28 cellular contexts compared by ENCODE assay signal in genomic region chr22:17103351-17103750, GRCh38. TPM values are rescaled to one million over a fixed set of nuclear protein-coding genes. Genes with fewer than 3 reads are reported as not detected.
DNase-seq lines count a peak whose midpoint lies in the region; ATAC-seq, FAIRE-seq and TF ChIP-seq lines count a peak whose summit lies in the region.
"Had no signal": no experiment of that assay in that cellular context is flagged by ENCODE, and none has a peak within 500 bp of the region (broad histone marks: within the 10 kb centered on the region; RNA-seq: fewer than 3 reads in every experiment).

No MANE protein-coding gene starts in this region.

- 93 to 97% (median 95%) methylated on average over 9 of the region's 9 CpGs for WGBS in spleen, 5 donors

- no peak for DNase-seq in T-helper 2 cell treated with Interferon-gamma antibody and Interleukin-4, amounts not matched to agents 5 μg/mL and 100 μg/mL, for 36 hours (ENCODE audit: low spot score)
- no peak for DNase-seq in T-helper 2 cell
- peak; percentile 6 for DNase-seq in NB4 (ENCODE audit: low read depth)
- peak in 1 of 10 donors; percentile 13 for DNase-seq in naive thymus-derived CD8-positive, alpha-beta T cell
- DNase-seq in spleen: peak; percentile 40
- no peak for DNase-seq in GM12892 (ENCODE audit: insufficient read length)
- DNase-seq in T1000 (lab: John Stamatoyannopoulos, UW): no peak
- DNase-seq: ACHN; CD8-positive, alpha-beta memory T cell; DMS53; GDM1; H9; HFFc6; KG1; NCI-H1105; NCI-H146; NCI-H2029; NCI-H226; NCI-H510A treated with DMSO at 0.1 percent for 48 hours; NCI-H748 treated with DMSO at 0.1 percent for 48 hours; SIG-M5; SK-N-SH had no signal

- POLR2A ChIA-PET in naive thymus-derived CD8-positive, alpha-beta T cell (lab: Charles Lee): interaction anchor here (3.2 kb wide), 1 partner anchor 13 kb away, joined by 16 read pairs; no protein-coding TSS in a partner anchor

- H3K27me3 Mint-ChIP-seq in T-helper 2 cell treated with Interferon-gamma antibody and Interleukin-4, amounts not matched to agents 5 μg/mL and 100 μg/mL, for 36 hours (ENCODE audit: low read depth): no peaks in the 10 kb centered on the region
- H3K27me3 Mint-ChIP-seq in naive thymus-derived CD8-positive, alpha-beta T cell: no peaks in the 10 kb centered on the region

- peaks cover 85% of the 10 kb centered on the region for H3K36me3 Mint-ChIP-seq in T-helper 2 cell treated with Interferon-gamma antibody and Interleukin-4, amounts not matched to agents 5 μg/mL and 100 μg/mL, for 36 hours (ENCODE audit: low read depth)
- H3K36me3 Mint-ChIP-seq in naive thymus-derived CD8-positive, alpha-beta T cell: peaks cover 14 to 84% (median 28%) of the 10 kb centered on the region in 3 donors

- no peak for FAIRE-seq in GM12892 (lab: Jason Lieb, UNC)
- FAIRE-seq: D721Med, GM19239 had no signal

- no peak for ATAC-seq in naive thymus-derived CD8-positive, alpha-beta T cell
- no peak for ATAC-seq in HG02798 (IDR thresholded peaks at IDR 0.05; ENCODE audit: poor library complexity, unreplicated experiment)

- intact Hi-C loops in spleen (cut with DNase I; ENCODE audit: low total_unique reads): no loop called here

- peaks cover 9 to 97% (median 90%) of the 10 kb centered on the region in 6 donors for H3K36me3 ChIP-seq in spleen

- no peak for TF ChIP-seq POLR2A in NB4 (IDR thresholded peaks at IDR 0.05; ENCODE audit: extremely low read depth, insufficient read length)
- TF ChIP-seq POLR2A in spleen (IDR thresholded peaks at IDR 0.05): no peak
- TF ChIP-seq POLR2A in GM12892 (IDR thresholded peaks at IDR 0.05; ENCODE audit: low read depth, low read length): no peak

- H3K9me3 ChIP-seq in spleen: no peaks in the 10 kb centered on the region
- H3K9me3 ChIP-seq: BLaER1, SK-N-SH had no signal

- peak overlapping the region; percentile 57 for H3K27ac Mint-ChIP-seq in T-helper 2 cell treated with Interferon-gamma antibody and Interleukin-4, amounts not matched to agents 5 μg/mL and 100 μg/mL, for 36 hours
- peak overlapping the region in 7 of 10 donors; percentile 12 to 74 (median 62) for H3K27ac Mint-ChIP-seq in naive thymus-derived CD8-positive, alpha-beta T cell
- H3K27ac Mint-ChIP-seq: H9, HFFc6 had no signal

- TF ChIP-seq CTCF in NB4 (IDR thresholded peaks at IDR 0.05; ENCODE audit: low read depth, low read length) (no peak), spleen (IDR thresholded peaks at IDR 0.05 in 8 of 11, conservative IDR thresholded peaks at IDR 0.05 in 3 of 11) (no peak)

- no peaks in the 10 kb centered on the region for H3K9me3 Mint-ChIP-seq in T-helper 2 cell treated with Interferon-gamma antibody and Interleukin-4, amounts not matched to agents 5 μg/mL and 100 μg/mL, for 36 hours
- no peaks in the 10 kb centered on the region for H3K9me3 Mint-ChIP-seq in naive thymus-derived CD8-positive, alpha-beta T cell
- H3K9me3 Mint-ChIP-seq: CD8-positive, alpha-beta memory T cell; H9; HFFc6 had no signal

- H3K4me1 ChIP-seq in spleen: peaks cover 5 to 95% (median 51%) of the 10 kb centered on the region in 6 donors

- no peaks in the 10 kb centered on the region for H3K27me3 ChIP-seq in spleen (replicated peaks in 1 of 7)
- H3K27me3 ChIP-seq: BLaER1 had no signal

- H3K4me3 Mint-ChIP-seq in T-helper 2 cell treated with Interferon-gamma antibody and Interleukin-4, amounts not matched to agents 5 μg/mL and 100 μg/mL, for 36 hours: no peak overlapping the region
- peak overlapping the region in 2 of 10 donors; percentile 29 to 47 for H3K4me3 Mint-ChIP-seq in naive thymus-derived CD8-positive, alpha-beta T cell
- H3K4me3 Mint-ChIP-seq: CD8-positive, alpha-beta memory T cell; H9; HFFc6 had no signal

- H3K4me3 ChIP-seq in NB4 (ENCODE audit: low read depth, low read length): no peak overlapping the region
- no peak overlapping the region for H3K4me3 ChIP-seq in spleen
- H3K4me3 ChIP-seq: BLaER1 had no signal

- peak overlapping the region in 2 of 8 donors; percentile 81 to 88 for H3K27ac ChIP-seq in spleen
- H3K27ac ChIP-seq: 22Rv1, BLaER1, RWPE1 had no signal

- peaks cover 57% of the 10 kb centered on the region for H3K4me1 Mint-ChIP-seq in T-helper 2 cell treated with Interferon-gamma antibody and Interleukin-4, amounts not matched to agents 5 μg/mL and 100 μg/mL, for 36 hours (ENCODE audit: low read depth)
- H3K4me1 Mint-ChIP-seq in naive thymus-derived CD8-positive, alpha-beta T cell: peaks cover 44 to 88% (median 80%) of the 10 kb centered on the region in 4 donors

RNA-seq across cellular contexts. Expression of gene TMEM121B, which starts 17.8 kb away (rescaled TPM):
- under 1 TPM; 0.08 to 0.11 TPM for total RNA-seq in naive thymus-derived CD8-positive, alpha-beta T cell
- polyA plus RNA-seq in naive thymus-derived CD8-positive, alpha-beta T cell: not detected
- 1 to 10 TPM in 3 of 7 donors, under 1 TPM in 4; 0.72 to 3.6 (median 0.98) TPM for total RNA-seq in spleen
- under 1 TPM; 0.03 to 0.19 (median 0.15) TPM for polyA plus RNA-seq in spleen
- polyA plus RNA-seq in GM12892 (2012; ENCODE audit: missing spikeins): not detected
- polyA plus RNA-seq: CD8-positive, alpha-beta memory T cell had no signal

RNA-seq across cellular contexts. Expression of gene IL17RA, which starts 18.6 kb away (rescaled TPM):
- total RNA-seq in naive thymus-derived CD8-positive, alpha-beta T cell: 10 to 100 TPM; 69.9 to 78.6 TPM
- polyA plus RNA-seq in naive thymus-derived CD8-positive, alpha-beta T cell: 10 to 100 TPM; 26.2 to 57.7 (median 48.8) TPM
- total RNA-seq in spleen: 100 to 1,000 TPM in 1 of 7 donors, 10 to 100 TPM in 6; 38.0 to 100 (median 56.6) TPM
- polyA plus RNA-seq in spleen: 1 to 10 TPM; 2.9 to 8.4 (median 5.0) TPM
- 1.4 TPM for polyA plus RNA-seq in GM12892 (2012; ENCODE audit: missing spikeins)

RNA-seq across cellular contexts. Expression of gene HDHD5, which starts 55.7 kb away (rescaled TPM):
- total RNA-seq in naive thymus-derived CD8-positive, alpha-beta T cell: 10 to 100 TPM; 29.3 to 33.6 TPM
- 10 to 100 TPM; 48.5 to 72.7 (median 59.8) TPM for polyA plus RNA-seq in naive thymus-derived CD8-positive, alpha-beta T cell
- 10 to 100 TPM; 27.9 to 40.8 (median 31.6) TPM for total RNA-seq in spleen
- polyA plus RNA-seq in spleen: 10 to 100 TPM; 25.4 to 47.6 (median 33.0) TPM
- 36.2 TPM for polyA plus RNA-seq in GM12892 (2012; ENCODE audit: missing spikeins)

Comparison
In these comparisons a context has a peak if more than half of its experiments do, and no peak if none do; other contexts are left out.
1. DNase-seq: peak in NB4 (single experiment) and spleen (single experiment); none in T-helper 2 cell treated with Interferon-gamma antibody and Interleukin-4, amounts not matched to agents 5 μg/mL and 100 μg/mL, for 36 hours (single experiment), T-helper 2 cell (0 of 5), GM12892 (single experiment) and T1000 (single experiment).